In genomic region chrX:88024022-88024421, GRCh38 we compare ENCODE assay signal across 4 cellular contexts.
TF ChIP-seq lines count a peak whose summit lies in the region.

No MANE protein-coding gene starts in this region.

TF ChIP-seq in A549, 52 proteins besides CTCF, POLR2A, EP300 and RAD21:
- TF ChIP-seq MAFK (IDR thresholded peaks at IDR 0.05; ENCODE audit: partially characterized antibody) (peak; percentile 55), GATA3 (IDR thresholded peaks at IDR 0.05; ENCODE audit: borderline replicate concordance) (no peak), NFE2L2 (conservative IDR thresholded peaks at IDR 0.05; ENCODE audit: low read length) (peak; percentile 49; the same call in 1 of the 2 replicates), CHD2 (IDR thresholded peaks at IDR 0.05; ENCODE audit: low read length, partially characterized antibody) (no peak)

TF ChIP-seq in IMR-90, 13 proteins besides CTCF, POLR2A, EP300 and RAD21:
- TF ChIP-seq FOS (IDR thresholded peaks at IDR 0.05; ENCODE audit: low read depth, low read length) (no peak), SMC3 (IDR thresholded peaks at IDR 0.05; ENCODE audit: low read depth, low read length) (no peak), MAFK (IDR thresholded peaks at IDR 0.05; ENCODE audit: low read depth, low read length) (peak; percentile 21; the same call in 1 of the 2 replicates), MXI1 (IDR thresholded peaks at IDR 0.05; ENCODE audit: borderline replicate concordance, low read depth, low read length) (no peak), BHLHE40 (IDR thresholded peaks at IDR 0.05; ENCODE audit: low read depth, low read length) (no peak), RFX5 (IDR thresholded peaks at IDR 0.05; ENCODE audit: low read depth, low read length) (no peak), CEBPB (IDR thresholded peaks at IDR 0.05; ENCODE audit: low read depth, low read length) (no peak), NFE2L2 (IDR thresholded peaks at IDR 0.05; ENCODE audit: low read depth, low read length) (peak; percentile 86), RCOR1 (IDR thresholded peaks at IDR 0.05; ENCODE audit: insufficient replicate concordance, low read length) (no peak), ELK1 (IDR thresholded peaks at IDR 0.05; ENCODE audit: borderline replicate concordance, low read depth, low read length) (no peak), CHD1 (IDR thresholded peaks at IDR 0.05; ENCODE audit: low read depth, low read length) (no peak)

TF ChIP-seq in K562, 482 proteins besides CTCF, POLR2A, EP300 and RAD21:
- TF ChIP-seq TAF15 (IDR thresholded peaks at IDR 0.05; ENCODE audit: low read depth, low read length), result no peak
- TF ChIP-seq MAFG (tag; conservative IDR thresholded peaks at IDR 0.05), result peak; percentile 36; the same call in 1 of the 2 replicates
- TF ChIP-seq MAFF (IDR thresholded peaks at IDR 0.05; ENCODE audit: low read length), result peak; percentile 11; the same call in 1 of the 2 replicates

TF ChIP-seq in H1, 55 proteins besides CTCF, POLR2A, EP300 and RAD21:
- TF ChIP-seq EZH2 (IDR thresholded peaks at IDR 0.05; ENCODE audit: low read depth, low read length, severe bottlenecking) (no peak), BACH1 (IDR thresholded peaks at IDR 0.05; ENCODE audit: low read length) (0 out of 2 replicates have a peak, but pooled peaks have one; percentile 20), E2F6 (IDR thresholded peaks at IDR 0.05) (no peak), USF2 (IDR thresholded peaks at IDR 0.05; ENCODE audit: low read length) (no peak), CEBPB (IDR thresholded peaks at IDR 0.05; ENCODE audit: low read depth, low read length) (no peak), SIX5 (IDR thresholded peaks at IDR 0.05; ENCODE audit: low read depth, low read length) (no peak), CHD7 (IDR thresholded peaks at IDR 0.05; ENCODE audit: insufficient replicate concordance, low read length) (no peak), GABPA (IDR thresholded peaks at IDR 0.05; ENCODE audit: borderline replicate concordance, insufficient read depth, low read length) (no peak)
